Comparison of ENCODE assay signal across 10 cellular contexts in genomic region chr6:140572129-140572528, GRCh38.
DNase-seq lines count a peak whose midpoint lies in the region; ATAC-seq, FAIRE-seq and TF ChIP-seq lines count a peak whose summit lies in the region.
"Had no signal": no experiment of that assay in that cellular context is flagged by ENCODE, and none has a peak within 500 bp of the region (broad histone marks: within the 10 kb centered on the region; RNA-seq: fewer than 3 reads in every experiment).

No MANE protein-coding gene starts in this region.

- ATAC-seq in PC-3 (peak; percentile 95), mucosa of descending colon (no peak)

- H3K79me2 ChIP-seq in GM23248 (ENCODE audit: insufficient read depth) (no peaks in the 10 kb centered on the region), PC-3 (ENCODE audit: low read length) (no peaks in the 10 kb centered on the region), endothelial cell of umbilical vein (ENCODE audit: control insufficient read depth, insufficient read depth, low read length) (no peaks in the 10 kb centered on the region)

- H4K20me1 ChIP-seq in GM23248 (ENCODE audit: insufficient read depth) (no peaks in the 10 kb centered on the region), PC-3 (ENCODE audit: low read length) (no peaks in the 10 kb centered on the region), endothelial cell of umbilical vein (replicated peaks; ENCODE audit: control insufficient read depth, extremely low read depth, insufficient read depth, low read length) (no peaks in the 10 kb centered on the region)

- TF ChIP-seq CTCF in PC-3 (conservative IDR thresholded peaks at IDR 0.05; ENCODE audit: low read depth, low read length) (no peak), endothelial cell of umbilical vein (IDR thresholded peaks at IDR 0.05; ENCODE audit: extremely low read depth in 1 of 2, insufficient read depth in 1 of 2, low read depth in 1 of 2, low read length in 2 of 2) (no peak), osteocyte (IDR thresholded peaks at IDR 0.05) (no peak), mucosa of descending colon (IDR thresholded peaks at IDR 0.05) (no peak)

- peak; percentile 85 for FAIRE-seq in endothelial cell of umbilical vein (lab: Jason Lieb, UNC)

- POLR2A ChIA-PET in PC-3 (lab: Charles Lee; ENCODE audit: unreplicated experiment), result no interaction called here
- POLR2A ChIA-PET in endothelial cell of umbilical vein (lab: Charles Lee), result interaction anchor here (0.7 to 1.2 kb wide), 2 partner anchors 34 to 1203 kb away, joined by 3 read pairs; no protein-coding TSS in a partner anchor

- H3K4me2 ChIP-seq in GM23248 (ENCODE audit: unreplicated experiment), result peak overlapping the region; percentile 27
- H3K4me2 ChIP-seq in PC-3 (ENCODE audit: low read length), result peak overlapping the region; percentile 63
- peak overlapping the region; percentile 57 for H3K4me2 ChIP-seq in endothelial cell of umbilical vein (ENCODE audit: insufficient read depth, low read length)

- in situ Hi-C loops in GM23248 (cut with MboI), result loop anchor here (25.0 kb wide), 1 partner anchor 990 kb away; no protein-coding TSS in a partner anchor

- H3K4me3 Mint-ChIP-seq in osteocyte (ENCODE audit: unreplicated experiment), result no peak overlapping the region
- H3K4me3 Mint-ChIP-seq: IgD-negative memory B cell had no signal

- CTCF ChIA-PET in PC-3 (lab: Charles Lee), result no interaction called here
- CTCF ChIA-PET in endothelial cell of umbilical vein (lab: Charles Lee), result interaction anchor here (1.3 to 1.4 kb wide), 2 partner anchors 349 to 1023 kb away, joined by 3 read pairs; no protein-coding TSS in a partner anchor

- H3K9ac ChIP-seq in GM23248 (peak overlapping the region; percentile 44), PC-3 (ENCODE audit: low read length) (peak overlapping the region; percentile 54; the same call in 1 of the 2 replicates), endothelial cell of umbilical vein (replicated peaks; ENCODE audit: extremely low read depth, insufficient read depth, low read length) (peak overlapping the region; percentile 29)

- peaks cover 32% of the 10 kb centered on the region for H3K4me1 ChIP-seq in GM23248 (ENCODE audit: insufficient read depth)
- H3K4me1 ChIP-seq in PC-3 (ENCODE audit: insufficient read depth, low read length), result peaks cover 19% of the 10 kb centered on the region
- peaks cover 24% of the 10 kb centered on the region for H3K4me1 ChIP-seq in endothelial cell of umbilical vein (ENCODE audit: control insufficient read depth, extremely low read depth, insufficient read depth, low read length)
- H3K4me1 ChIP-seq in mucosa of descending colon (ENCODE audit: low read depth), result no peaks in the 10 kb centered on the region

- dilution Hi-C loops in endothelial cell of umbilical vein (cut with MboI; ENCODE audit: extremely low pct_ligation_motif_present, low sequenced_read_pairs), result no loop called here

- H3K36me3 ChIP-seq in GM23248 (ENCODE audit: low read depth) (no peaks in the 10 kb centered on the region), PC-3 (ENCODE audit: low read depth, low read length) (no peaks in the 10 kb centered on the region), endothelial cell of umbilical vein (ENCODE audit: control insufficient read depth in 2 of 2, extremely low read depth in 1 of 2, insufficient read depth in 2 of 2, low read length in 2 of 2) (no peaks in the 10 kb centered on the region), mucosa of descending colon (ENCODE audit: low read depth) (no peaks in the 10 kb centered on the region)

- H3K4me3 ChIP-seq in GM23248 (no peak overlapping the region), PC-3 (ENCODE audit: low read length) (no peak overlapping the region), endothelial cell of umbilical vein (replicated peaks in 1 of 3; ENCODE audit: insufficient read depth in 1 of 3, low read depth in 1 of 3, low read length in 3 of 3) (no peak overlapping the region), mucosa of descending colon (no peak overlapping the region)

- intact Hi-C loops in PC-3 (cut with micrococcal nuclease), result no loop called here
- intact Hi-C loops in endothelial cell of umbilical vein (cut with micrococcal nuclease), result loop anchor here (1.0 to 10.0 kb wide), 7 partner anchors 226 to 1197 kb away; partner anchors contain the start of gene CITED2
- intact Hi-C loops in mucosa of descending colon (cut with DNase I, micrococcal nuclease), result no loop called here

- DNase-seq in GM23248 (peak; percentile 94), PC-3 (peak; percentile 86), endothelial cell of umbilical vein (ENCODE audit: low read depth, low spot score) (peak; percentile 96), osteocyte (ENCODE audit: extremely low spot score, unreplicated experiment) (no peak), NCI-H187 (lab: John Stamatoyannopoulos, UW) (no peak), NCI-H1436 (lab: John Stamatoyannopoulos, UW) (no peak), cerebellar nuclear complex (lab: John Stamatoyannopoulos, UW) (no peak), mucosa of descending colon (no peak)
- DNase-seq: Right ventricle myocardium superior had no signal

- H3K27me3 ChIP-seq in GM23248 (replicated peaks; ENCODE audit: insufficient read depth) (no peaks in the 10 kb centered on the region), PC-3 (ENCODE audit: low read length) (no peaks in the 10 kb centered on the region), endothelial cell of umbilical vein (ENCODE audit: control insufficient read depth in 2 of 2, insufficient read depth in 2 of 2, low read length in 2 of 2) (no peaks in the 10 kb centered on the region)

- H3K27ac ChIP-seq in GM23248 (peak overlapping the region; percentile 86), PC-3 (ENCODE audit: low read length) (peak overlapping the region; percentile 88), endothelial cell of umbilical vein (ENCODE audit: insufficient read depth, low read depth, low read length) (peak overlapping the region; percentile 84)

- H3K9me2 ChIP-seq in GM23248 (ENCODE audit: insufficient read depth), result no peaks in the 10 kb centered on the region
- no peaks in the 10 kb centered on the region for H3K9me2 ChIP-seq in PC-3 (replicated peaks; ENCODE audit: low read length)

- H3K27ac Mint-ChIP-seq in osteocyte (ENCODE audit: unreplicated experiment), result peak overlapping the region; percentile 98
- H3K27ac Mint-ChIP-seq: IgD-negative memory B cell had no signal

- peaks cover 41% of the 10 kb centered on the region for H3F3A ChIP-seq in GM23248 (ENCODE audit: insufficient read depth)
- peaks cover 4% of the 10 kb centered on the region for H3F3A ChIP-seq in PC-3 (ENCODE audit: low read length, unreplicated experiment)

- H3K9me1 ChIP-seq in endothelial cell of umbilical vein (replicated peaks; ENCODE audit: control insufficient read depth, extremely low read depth, insufficient read depth, low read length), result no peaks in the 10 kb centered on the region

- H3K36me3 Mint-ChIP-seq in osteocyte (ENCODE audit: unreplicated experiment), result peaks cover 7% of the 10 kb centered on the region
- H3K36me3 Mint-ChIP-seq: IgD-negative memory B cell had no signal

- TF ChIP-seq POLR2A in endothelial cell of umbilical vein (IDR thresholded peaks at IDR 0.05; ENCODE audit: low read depth, low read length), result peak; percentile 44

- peaks cover 42% of the 10 kb centered on the region for H3K4me1 Mint-ChIP-seq in osteocyte (ENCODE audit: unreplicated experiment)
- H3K4me1 Mint-ChIP-seq: IgD-negative memory B cell had no signal

- H2AFZ ChIP-seq in GM23248 (peak overlapping the region; percentile 32), PC-3 (ENCODE audit: low read length) (peak overlapping the region; percentile 43; the same call in 1 of the 2 replicates), endothelial cell of umbilical vein (ENCODE audit: low read depth, low read length) (peak overlapping the region; percentile 40)

- peaks cover 15% of the 10 kb centered on the region for H3K9me3 Mint-ChIP-seq in osteocyte (ENCODE audit: unreplicated experiment)

- BruUV-seq in PC-3 (replicated peaks; lab: Mats Ljungman, UMichigan) (no TSS peak), endothelial cell of umbilical vein (replicated peaks; lab: Mats Ljungman, UMichigan) (no TSS peak)

- 0 to 1% methylated on average over 3 of the region's 3 CpGs for WGBS in GM23248 (ENCODE audit: low coverage in 1 of 2, low lambda C conversion rate in 2 of 2, missing lambda C conversion rate in 2 of 2), 2 experiments

- no peaks in the 10 kb centered on the region for H3K9me3 ChIP-seq in GM23248 (ENCODE audit: low read depth)
- no peaks in the 10 kb centered on the region for H3K9me3 ChIP-seq in PC-3 (ENCODE audit: low read length)
- H3K9me3 ChIP-seq in endothelial cell of umbilical vein (replicated peaks; ENCODE audit: control insufficient read depth, insufficient read depth, low read length), result no peaks in the 10 kb centered on the region
- H3K9me3 ChIP-seq in mucosa of descending colon, result no peaks in the 10 kb centered on the region

- H3K27me3 Mint-ChIP-seq in osteocyte (ENCODE audit: unreplicated experiment), result no peaks in the 10 kb centered on the region

TF ChIP-seq in endothelial cell of umbilical vein, 7 proteins besides CTCF, POLR2A, EP300 and RAD21:
- peak; percentile 60 for TF ChIP-seq GATA2 (IDR thresholded peaks at IDR 0.05; ENCODE audit: insufficient read depth, insufficient read length, low read depth, low read length)
- TF ChIP-seq MYC (IDR thresholded peaks at IDR 0.05; ENCODE audit: low read depth, low read length), result no peak
- TF ChIP-seq POLR2AphosphoS5 (IDR thresholded peaks at IDR 0.05; ENCODE audit: insufficient read depth, low read depth, low read length), result peak; percentile 85
- TF ChIP-seq FOS (IDR thresholded peaks at IDR 0.05; ENCODE audit: borderline replicate concordance, insufficient read depth, low read length), result peak; percentile 94
- TF ChIP-seq MAX (IDR thresholded peaks at IDR 0.05; ENCODE audit: insufficient read depth, insufficient read length), result no peak
- TF ChIP-seq JUN (IDR thresholded peaks at IDR 0.05; ENCODE audit: borderline replicate concordance, insufficient read depth, insufficient read length, low read depth), result peak; percentile 97
- TF ChIP-seq EZH2 (IDR thresholded peaks at IDR 0.05; ENCODE audit: borderline replicate concordance, low read depth, low read length, severe bottlenecking), result no peak

Comparison
In these comparisons a context has a peak if more than half of its experiments do, and no peak if none do; other contexts are left out.
1. DNase-seq: peak in GM23248 (single experiment), PC-3 (single experiment) and endothelial cell of umbilical vein (single experiment); none in osteocyte (single experiment), NCI-H187 (0 of 2), NCI-H1436 (single experiment), cerebellar nuclear complex (0 of 2) and mucosa of descending colon (0 of 3).
2. Peak in every context shown above with its lines, with median percentiles within 50 percentile points of each other: H2AFZ ChIP-seq, H3K27ac ChIP-seq, H3K4me2 ChIP-seq and H3K9ac ChIP-seq.